Comparison of ENCODE assay signal across 8 cellular contexts in genomic region chr11:110428956-110429613, GRCh38. TPM values are rescaled to one million over a fixed set of nuclear protein-coding genes. Genes with fewer than 3 reads are reported as not detected.
DNase-seq lines count a peak whose midpoint lies in the region; ATAC-seq and TF ChIP-seq lines count a peak whose summit lies in the region.

No MANE protein-coding gene starts in this region.

- H3K27ac ChIP-seq in heart left ventricle (peak overlapping the region in 11 of 12 donors; percentile 74 to 97 (median 92)), lower lobe of right lung (peak overlapping the region; percentile 92), upper lobe of left lung (peak overlapping the region; percentile 95 to 98 (median 96))

- ATAC-seq in heart left ventricle = no peak
- ATAC-seq in left cardiac atrium = no peak
- no peak for ATAC-seq in lower lobe of right lung
- no peak for ATAC-seq in upper lobe of left lung (ENCODE audit: low FRiP score in 2 of 2)
- ATAC-seq in GM18511 (IDR thresholded peaks at IDR 0.05; ENCODE audit: unreplicated experiment) = no peak
- no peak for ATAC-seq in GM18867 (IDR thresholded peaks at IDR 0.05; ENCODE audit: unreplicated experiment)

- intact Hi-C loops in heart left ventricle (cut with DNase I) = loop anchor here in 1 of 10 donors (10.0 kb wide), 1 partner anchor 134 kb away; the partner anchor contains the start of gene RDX
- intact Hi-C loops in left cardiac atrium (cut with DNase I) = no loop called here
- intact Hi-C loops in lower lobe of right lung (cut with DNase I) = no loop called here

- TF ChIP-seq EP300 in upper lobe of left lung (IDR thresholded peaks at IDR 0.05) = no peak

- no peak for TF ChIP-seq CTCF in heart left ventricle (IDR thresholded peaks at IDR 0.05)
- no peak for TF ChIP-seq CTCF in lower lobe of right lung (IDR thresholded peaks at IDR 0.05)
- TF ChIP-seq CTCF in upper lobe of left lung (IDR thresholded peaks at IDR 0.05) = no peak

- DNase-seq in heart left ventricle (no peak), left cardiac atrium (no peak), amniotic epithelial cell (ENCODE audit: low read depth) (peak; percentile 91), lower lobe of right lung (no peak), upper lobe of left lung (no peak), NCI-H146 treated with DMSO at 0.1 percent for 48 hours (lab: John Stamatoyannopoulos, UW; ENCODE audit: unreplicated experiment) (no peak)

- H3K4me1 ChIP-seq in heart left ventricle = peaks cover 0 to 38% (median 30%) of the 10 kb centered on the region in 12 donors
- peaks cover 38% of the 10 kb centered on the region for H3K4me1 ChIP-seq in lower lobe of right lung
- peaks cover 22 to 33% (median 24%) of the 10 kb centered on the region in 4 donors for H3K4me1 ChIP-seq in upper lobe of left lung

- TF ChIP-seq POLR2A in heart left ventricle (IDR thresholded peaks at IDR 0.05) (no peak), upper lobe of left lung (IDR thresholded peaks at IDR 0.05) (no peak)

- 78 to 84% (median 80%) methylated on average over 8 of the region's 8 CpGs for WGBS in heart left ventricle, 4 donors
- 74 to 75% methylated on average over 8 of the region's 8 CpGs for WGBS in upper lobe of left lung, 2 donors

- H3K4me3 ChIP-seq in heart left ventricle = peak overlapping the region in 10 of 12 donors; percentile 73 to 94 (median 82)
- H3K4me3 ChIP-seq in lower lobe of right lung = peak overlapping the region; percentile 85
- H3K4me3 ChIP-seq in upper lobe of left lung = peak overlapping the region in 3 of 4 donors; percentile 78 to 92 (median 87)

- H3K9me3 ChIP-seq in heart left ventricle = no peaks in the 10 kb centered on the region
- no peaks in the 10 kb centered on the region for H3K9me3 ChIP-seq in lower lobe of right lung
- no peaks in the 10 kb centered on the region for H3K9me3 ChIP-seq in upper lobe of left lung

- H3K27me3 ChIP-seq in heart left ventricle (no peaks in the 10 kb centered on the region), lower lobe of right lung (ENCODE audit: low read depth) (no peaks in the 10 kb centered on the region), upper lobe of left lung (no peaks in the 10 kb centered on the region)

- H3K36me3 ChIP-seq in heart left ventricle (no peaks in the 10 kb centered on the region), lower lobe of right lung (no peaks in the 10 kb centered on the region), upper lobe of left lung (no peaks in the 10 kb centered on the region)

RNA-seq across cellular contexts. Expression of gene FDX1, which starts 0.7 kb away (rescaled TPM):
- total RNA-seq in heart left ventricle (10 to 100 TPM; 15.2 to 28.5 (median 22.5) TPM), left cardiac atrium (10 to 100 TPM; 11.8 to 16.2 TPM), lower lobe of right lung (19.5 TPM), upper lobe of left lung (10 to 100 TPM; 14.7 to 26.0 (median 18.8) TPM)
- 10 to 100 TPM; 12.3 to 20.3 TPM for polyA plus RNA-seq in heart left ventricle
